9 cellular contexts compared by ENCODE assay signal in the genomic region with DNA sequence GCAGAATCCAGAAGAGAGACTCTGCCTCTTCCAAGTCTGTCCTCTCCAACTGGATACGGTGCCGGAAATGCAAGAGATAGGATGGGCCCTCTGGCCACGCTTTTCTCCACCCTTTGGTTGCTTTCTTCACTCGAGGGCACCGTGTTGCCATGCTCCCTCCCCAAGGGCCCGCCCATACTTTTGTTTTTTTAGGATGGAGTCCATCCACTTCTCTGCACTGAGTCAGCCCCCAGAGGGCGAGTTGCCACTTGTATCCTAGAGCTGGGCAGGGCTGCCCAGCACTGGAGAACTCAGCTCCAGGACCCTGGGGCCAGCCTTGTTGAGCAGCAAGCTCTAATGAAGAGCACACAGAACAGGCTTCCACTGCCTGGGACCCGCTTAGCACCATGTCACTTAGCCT. TPM values are rescaled to one million over a fixed set of nuclear protein-coding genes. Genes with fewer than 3 reads are reported as not detected.
DNase-seq lines count a peak whose midpoint lies in the region; ATAC-seq and TF ChIP-seq lines count a peak whose summit lies in the region.
"Had no signal": no experiment of that assay in that cellular context is flagged by ENCODE, and none has a peak within 500 bp of the region (broad histone marks: within the 10 kb centered on the region; RNA-seq: fewer than 3 reads in every experiment).

No MANE protein-coding gene starts in this region.

- no peak overlapping the region for H3K27ac ChIP-seq in CD8-positive, alpha-beta T cell (ENCODE audit: low read depth, low read length)
- H3K27ac ChIP-seq in esophagus squamous epithelium (peak overlapping the region; percentile 79 to 88 (median 81)), gastrocnemius medialis (peak overlapping the region in 3 of 4 donors; percentile 1 to 36 (median 15))

- TF ChIP-seq CTCF in CD8-positive, alpha-beta T cell (IDR thresholded peaks at IDR 0.05), result no peak
- TF ChIP-seq CTCF in esophagus squamous epithelium (IDR thresholded peaks at IDR 0.05) (no peak), gastrocnemius medialis (IDR thresholded peaks at IDR 0.05 in 4 of 5, conservative IDR thresholded peaks at IDR 0.05 in 1 of 5) (no peak)

- H3K36me3 Mint-ChIP-seq in CD8-positive, alpha-beta T cell, result peaks cover 76% of the 10 kb centered on the region

- TF ChIP-seq POLR2A in esophagus squamous epithelium (IDR thresholded peaks at IDR 0.05), result no peak
- TF ChIP-seq POLR2A in gastrocnemius medialis (IDR thresholded peaks at IDR 0.05), result no peak
- TF ChIP-seq POLR2A in GM18505 (IDR thresholded peaks at IDR 0.05; ENCODE audit: borderline replicate concordance, extremely low read depth, insufficient read depth, insufficient read length), result no peak

- no peaks in the 10 kb centered on the region for H3K27me3 ChIP-seq in CD8-positive, alpha-beta T cell (ENCODE audit: insufficient read depth, low read length)
- H3K27me3 ChIP-seq in esophagus squamous epithelium (no peaks in the 10 kb centered on the region), gastrocnemius medialis (no peaks in the 10 kb centered on the region)

- H3K36me3 ChIP-seq in CD8-positive, alpha-beta T cell (ENCODE audit: insufficient read depth, low read length), result peaks cover 35% of the 10 kb centered on the region
- H3K36me3 ChIP-seq in esophagus squamous epithelium, result peaks cover 18 to 97% (median 43%) of the 10 kb centered on the region in 3 donors
- peaks cover 0 to 78% of the 10 kb centered on the region in 2 donors for H3K36me3 ChIP-seq in gastrocnemius medialis

- H3K4me3 ChIP-seq in CD8-positive, alpha-beta T cell (ENCODE audit: low read depth, low read length), result no peak overlapping the region
- H3K4me3 ChIP-seq in esophagus squamous epithelium (no peak overlapping the region), gastrocnemius medialis (no peak overlapping the region)

- no peak overlapping the region for H3K4me3 Mint-ChIP-seq in CD8-positive, alpha-beta T cell

- no peaks in the 10 kb centered on the region for H3K4me1 ChIP-seq in CD8-positive, alpha-beta T cell (ENCODE audit: insufficient read depth, low read length)
- peaks cover 17 to 67% (median 19%) of the 10 kb centered on the region in 3 donors for H3K4me1 ChIP-seq in esophagus squamous epithelium
- H3K4me1 ChIP-seq in gastrocnemius medialis, result no peaks in the 10 kb centered on the region

- POLR2A ChIA-PET in CD8-positive, alpha-beta T cell (lab: Charles Lee), result no interaction called here

- H3K4me1 Mint-ChIP-seq in CD8-positive, alpha-beta T cell (ENCODE audit: low read depth), result peaks cover 2% of the 10 kb centered on the region

- H3K9me3 ChIP-seq in CD8-positive, alpha-beta T cell (ENCODE audit: low read length), result no peaks in the 10 kb centered on the region
- H3K9me3 ChIP-seq in esophagus squamous epithelium, result no peaks in the 10 kb centered on the region
- H3K9me3 ChIP-seq in gastrocnemius medialis, result no peaks in the 10 kb centered on the region

- intact Hi-C loops in CD8-positive, alpha-beta T cell (cut with DNase I, micrococcal nuclease), result no loop called here
- intact Hi-C loops in esophagus squamous epithelium (cut with DNase I), result no loop called here
- intact Hi-C loops in gastrocnemius medialis (cut with DNase I; ENCODE audit: low total_unique reads), result no loop called here

- ATAC-seq in CD8-positive, alpha-beta T cell, result no peak
- ATAC-seq in gastrocnemius medialis (no peak), HG02852 (IDR thresholded peaks at IDR 0.05; ENCODE audit: unreplicated experiment) (no peak), GM18505 (IDR thresholded peaks at IDR 0.05; ENCODE audit: unreplicated experiment) (no peak)
- no peak for ATAC-seq in activated CD4-positive, CD25-positive, alpha-beta regulatory T cell treated with anti-CD3 and anti-CD28 coated beads, Interleukin-2, amount 50 U/mL, for 24 hours

- CTCF ChIA-PET in CD8-positive, alpha-beta T cell (lab: Charles Lee), result interaction anchor here (0.6 to 1.7 kb wide), 3 partner anchors 17 to 231 kb away, joined by 3 to 6 read pairs (median 4); no protein-coding TSS in a partner anchor

- H3K27me3 Mint-ChIP-seq in CD8-positive, alpha-beta T cell (ENCODE audit: low read depth), result no peaks in the 10 kb centered on the region

- in situ Hi-C loops in gastrocnemius medialis (cut with MboI; ENCODE audit: low sequenced_read_pairs in 4 of 4), result loop anchor here in 2 of 4 donors (25.0 kb wide), 2 partner anchors 91 to 491 kb away; no protein-coding TSS in a partner anchor

- no peaks in the 10 kb centered on the region for H3K9me3 Mint-ChIP-seq in CD8-positive, alpha-beta T cell

- 37 to 76% methylated on average over 6 of the region's 8 CpGs for WGBS in esophagus squamous epithelium, 2 donors

- peak overlapping the region; percentile 18 for H3K27ac Mint-ChIP-seq in CD8-positive, alpha-beta T cell

- no peak for DNase-seq in CD8-positive, alpha-beta T cell
- DNase-seq in NCI-H226, result peak; percentile 55
- DNase-seq in esophagus squamous epithelium (lab: John Stamatoyannopoulos, UW), result no peak
- DNase-seq in gastrocnemius medialis, result no peak
- DNase-seq in amniotic stem cell (lab: John Stamatoyannopoulos, UW), result no peak
- DNase-seq: stimulated activated CD4-positive, alpha-beta T cell treated with anti-CD3 and anti-CD28 coated beads, Interleukin-4, amount 100 ng/mL, for 1 hour had no signal

RNA-seq across cellular contexts. Expression of gene IFNGR2, which starts 25.5 kb away (rescaled TPM):
- total RNA-seq in CD8-positive, alpha-beta T cell, result 10 to 100 TPM; 10.1 to 10.7 TPM
- total RNA-seq in esophagus squamous epithelium (10 to 100 TPM; 43.0 to 65.6 (median 61.1) TPM), gastrocnemius medialis (10 to 100 TPM; 13.9 to 27.6 (median 24.2) TPM)

RNA-seq across cellular contexts. Expression of gene TMEM50B, which starts 51.1 kb away (rescaled TPM):
- total RNA-seq in CD8-positive, alpha-beta T cell, result 10 to 100 TPM; 32.6 to 34.0 TPM
- 10 to 100 TPM; 18.3 to 48.1 (median 33.6) TPM for total RNA-seq in esophagus squamous epithelium
- total RNA-seq in gastrocnemius medialis, result 10 to 100 TPM; 33.2 to 47.1 (median 44.6) TPM
